Comparison of ENCODE assay signal across 1 cellular context in genomic region chr17:39870776-39871175, GRCh38.
TF ChIP-seq lines count a peak whose summit lies in the region.

No MANE protein-coding gene starts in this region.

TF ChIP-seq in GM12878, 131 proteins besides CTCF, POLR2A, EP300 and RAD21:
- TF ChIP-seq JUND (IDR thresholded peaks at IDR 0.05; ENCODE audit: low read depth, low read length) = no peak
- peak; percentile 70 for TF ChIP-seq SPI1 (IDR thresholded peaks at IDR 0.05; ENCODE audit: borderline replicate concordance, insufficient read depth, low read depth, low read length)
